In the genomic region with DNA sequence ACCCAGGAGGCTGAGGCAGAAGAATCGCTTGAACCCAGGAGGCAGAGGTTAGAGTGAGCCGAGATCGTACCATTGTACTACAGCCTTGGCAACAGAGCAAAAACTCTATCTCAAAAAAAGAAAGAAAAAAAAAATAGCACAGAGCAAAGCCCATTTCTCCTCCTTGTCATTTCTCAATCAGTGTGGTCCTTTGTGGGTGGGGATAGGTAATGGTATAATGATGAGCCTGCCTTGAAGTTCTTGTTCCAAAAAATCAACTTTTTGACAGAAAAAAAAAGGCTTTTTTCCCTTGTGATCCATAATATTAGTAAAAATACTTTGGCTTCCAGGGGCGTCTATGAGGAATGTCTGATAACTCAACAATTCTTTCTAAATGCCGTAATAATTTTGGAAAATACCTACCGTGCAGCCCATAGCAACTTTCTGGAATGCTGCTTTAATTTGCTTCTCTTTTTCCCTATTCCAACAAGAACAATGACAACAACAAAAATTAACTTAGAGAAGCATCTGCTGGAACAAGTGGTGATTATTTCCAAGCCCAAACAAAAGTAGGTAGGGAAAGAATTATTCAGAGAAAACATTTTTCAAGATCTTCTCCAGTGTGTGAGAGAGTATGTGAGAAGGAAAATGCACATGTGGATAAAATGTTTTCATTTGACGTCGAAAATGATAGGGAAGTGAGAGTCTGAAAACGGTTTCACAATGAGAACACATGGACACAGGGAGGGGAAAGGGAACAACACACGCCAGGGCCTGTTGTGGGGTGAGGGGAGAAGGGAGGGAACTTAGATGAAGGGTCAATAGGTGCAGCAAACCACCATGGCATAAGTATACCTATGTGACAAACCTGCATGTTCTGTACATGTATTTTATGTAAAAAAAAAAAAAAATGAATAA, we compare ENCODE assay signal across 12 cellular contexts.
DNase-seq lines count a peak whose midpoint lies in the region; ATAC-seq and TF ChIP-seq lines count a peak whose summit lies in the region.
"Had no signal": no experiment of that assay in that cellular context is flagged by ENCODE, and none has a peak within 500 bp of the region (broad histone marks: within the 10 kb centered on the region; RNA-seq: fewer than 3 reads in every experiment).

No MANE protein-coding gene starts in this region.

- DNase-seq in GM03348 (ENCODE audit: low spot score) (peak; percentile 15), SKM-1 treated with dmso at 0.1 percent for 144 hours (lab: John Stamatoyannopoulos, UW; ENCODE audit: unreplicated experiment) (peak; percentile 60), fibroblast of the aortic adventitia (ENCODE audit: low read depth) (peak; percentile 68), pons (ENCODE audit: low spot score) (peak; percentile 76), DMS153 (lab: John Stamatoyannopoulos, UW) (no peak), GM10266 (ENCODE audit: extremely low spot score) (no peak), SW480 (ENCODE audit: low spot score) (no peak)
- DNase-seq: activated CD4-positive, alpha-beta T cell treated with anti-CD3 and anti-CD28 coated beads, Interleukin-2, amount 10 ng/mL, durations not matched to agents 24 days and 14 days; effector CD4-positive, alpha-beta T cell; NCI-H1105 treated with DMSO at 0.1 percent for 48 hours; NCI-H446 treated with DMSO at 0.1 percent for 48 hours had no signal

- ATAC-seq in HG03460 (IDR thresholded peaks at IDR 0.05; ENCODE audit: unreplicated experiment): no peak

- no peak overlapping the region for H3K4me3 ChIP-seq in fibroblast of the aortic adventitia (ENCODE audit: low read depth, low read length)

- TF ChIP-seq CTCF in fibroblast of the aortic adventitia (IDR thresholded peaks at IDR 0.05; ENCODE audit: insufficient read depth, low read length) (no peak), GM10266 (IDR thresholded peaks at IDR 0.05; ENCODE audit: control insufficient read depth, insufficient read depth, low read depth, missing control alignments) (no peak)

Comparison
In these comparisons a context has a peak if more than half of its experiments do, and no peak if none do; other contexts are left out.
1. DNase-seq: peak in GM03348 (single experiment), SKM-1 treated with dmso at 0.1 percent for 144 hours (single experiment), fibroblast of the aortic adventitia (single experiment) and pons (single experiment); none in DMS153 (single experiment), GM10266 (single experiment) and SW480 (single experiment).